19 cellular contexts compared by ENCODE assay signal in the genomic region with DNA sequence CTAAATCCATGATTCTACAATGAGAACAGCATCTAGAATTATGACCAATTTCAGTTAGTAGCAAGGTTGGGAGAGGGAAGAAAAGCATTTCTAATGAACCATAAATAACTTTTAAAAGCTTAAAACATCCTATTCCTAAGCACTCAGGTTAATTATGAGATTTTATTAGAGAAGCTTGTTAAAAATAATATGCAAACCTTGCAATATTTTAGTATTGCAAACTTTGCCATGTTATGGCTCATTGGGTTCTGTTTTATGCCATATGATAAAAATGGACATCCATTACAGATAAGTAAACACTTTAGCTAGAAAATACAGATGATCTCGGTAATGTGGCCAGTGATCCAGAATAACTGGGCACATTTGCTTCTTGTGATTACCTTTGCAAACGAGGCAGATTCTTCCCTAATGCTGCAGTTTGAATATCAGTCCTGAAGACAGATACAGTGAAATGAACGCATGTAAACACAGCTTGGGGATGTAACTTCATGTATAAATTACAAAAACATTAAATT.
DNase-seq lines count a peak whose midpoint lies in the region; ATAC-seq, FAIRE-seq and TF ChIP-seq lines count a peak whose summit lies in the region.
"Had no signal": no experiment of that assay in that cellular context is flagged by ENCODE, and none has a peak within 500 bp of the region (broad histone marks: within the 10 kb centered on the region; RNA-seq: fewer than 3 reads in every experiment).

No MANE protein-coding gene starts in this region.

- no peak overlapping the region for H3K27ac ChIP-seq in HepG2 (ENCODE audit: extremely low read length, insufficient read depth, low read length)
- H3K27ac ChIP-seq in right lobe of liver, result no peak overlapping the region
- H3K27ac ChIP-seq in Karpas-422 (ENCODE audit: low read length), result no peak overlapping the region
- no peak overlapping the region for H3K27ac ChIP-seq in Peyer's patch
- H3K27ac ChIP-seq: 22Rv1, BLaER1, HL-60 had no signal

- no peaks in the 10 kb centered on the region for H3K9me2 ChIP-seq in Karpas-422 (replicated peaks; ENCODE audit: insufficient read depth, low read length)

- H2AFZ ChIP-seq in HepG2 (ENCODE audit: low read length), result no peak overlapping the region
- H2AFZ ChIP-seq in Karpas-422 (ENCODE audit: low read length), result no peak overlapping the region

- H3K27me3 ChIP-seq in HepG2 (ENCODE audit: control insufficient read depth in 1 of 2, insufficient read depth in 2 of 2, low read length in 2 of 2), result no peaks in the 10 kb centered on the region
- H3K27me3 ChIP-seq in right lobe of liver, result no peaks in the 10 kb centered on the region
- no peaks in the 10 kb centered on the region for H3K27me3 ChIP-seq in endocrine pancreas (ENCODE audit: control insufficient read depth, insufficient read depth, low read length)
- H3K27me3 ChIP-seq in Karpas-422 (ENCODE audit: low read length), result no peaks in the 10 kb centered on the region
- no peaks in the 10 kb centered on the region for H3K27me3 ChIP-seq in Peyer's patch
- H3K27me3 ChIP-seq: BLaER1 had no signal

- no peak overlapping the region for H3K9ac ChIP-seq in HepG2 (ENCODE audit: insufficient read depth, low read depth, low read length)
- H3K9ac ChIP-seq in endocrine pancreas (ENCODE audit: control insufficient read depth, insufficient read depth, low read length), result no peak overlapping the region
- no peak overlapping the region for H3K9ac ChIP-seq in Karpas-422 (ENCODE audit: low read length)
- H3K9ac ChIP-seq: BLaER1 had no signal

- H3K4me3 ChIP-seq in HepG2 (replicated peaks in 1 of 3; ENCODE audit: insufficient read depth in 1 of 3, low read depth in 2 of 3, low read length in 3 of 3), result no peak overlapping the region
- no peak overlapping the region for H3K4me3 ChIP-seq in right lobe of liver
- H3K4me3 ChIP-seq in endocrine pancreas (ENCODE audit: control insufficient read depth, insufficient read depth, low read length), result peak overlapping the region; percentile 38
- no peak overlapping the region for H3K4me3 ChIP-seq in Karpas-422 (ENCODE audit: low read length)
- H3K4me3 ChIP-seq in Peyer's patch, result no peak overlapping the region
- H3K4me3 ChIP-seq: BLaER1, HAP-1 had no signal

- no peak for DNase-seq in HepG2 (ENCODE audit: low spot score)
- no peak for DNase-seq in right lobe of liver
- DNase-seq in left kidney (ENCODE audit: low read depth, low spot score), result peak; percentile 0
- DNase-seq in Karpas-422, result no peak
- no peak for DNase-seq in Peyer's patch
- no peak for DNase-seq in frontal cortex (ENCODE audit: low spot score in 2 of 2)
- no peak for DNase-seq in OCI-M1 (lab: John Stamatoyannopoulos, UW)
- DNase-seq: AML-193; Caco-2; CD8-positive, alpha-beta memory T cell; DND-41; GDM1; GOT3 had no signal

- no peaks in the 10 kb centered on the region for H3K4me1 ChIP-seq in HepG2 (ENCODE audit: insufficient read depth, low read length)
- no peaks in the 10 kb centered on the region for H3K4me1 ChIP-seq in right lobe of liver
- peaks cover 32% of the 10 kb centered on the region for H3K4me1 ChIP-seq in endocrine pancreas (ENCODE audit: control insufficient read depth, insufficient read depth, low read length)
- no peaks in the 10 kb centered on the region for H3K4me1 ChIP-seq in Karpas-422 (ENCODE audit: low read length)
- H3K4me1 ChIP-seq in Peyer's patch, result no peaks in the 10 kb centered on the region
- H3K4me1 ChIP-seq: BLaER1 had no signal

- 0% methylated on average over 3 of the region's 3 CpGs for WGBS in HepG2 (ENCODE audit: low lambda C conversion rate)
- 62% methylated on average over 3 of the region's 3 CpGs for WGBS in right lobe of liver (ENCODE audit: insufficient coverage, low coverage, low lambda C conversion rate, missing lambda C conversion rate)

- no peaks in the 10 kb centered on the region for H4K20me1 ChIP-seq in HepG2 (ENCODE audit: insufficient read depth, low read length)
- H4K20me1 ChIP-seq in Karpas-422 (ENCODE audit: insufficient read depth, low read depth, low read length), result no peaks in the 10 kb centered on the region
- H4K20me1 ChIP-seq: BLaER1 had no signal

- TF ChIP-seq CTCF in HepG2 (CRISPR knock-in tag; IDR thresholded peaks at IDR 0.05), result no peak
- TF ChIP-seq CTCF in right lobe of liver (IDR thresholded peaks at IDR 0.05), result no peak
- TF ChIP-seq CTCF in Peyer's patch (IDR thresholded peaks at IDR 0.05), result no peak

- BruUV-seq in HepG2 (replicated peaks; lab: Mats Ljungman, UMichigan), result no TSS peak

- no peak for ATAC-seq in HepG2
- ATAC-seq in right lobe of liver, result no peak

- H3K79me2 ChIP-seq in HepG2 (ENCODE audit: insufficient read depth, low read length) (no peaks in the 10 kb centered on the region), Karpas-422 (ENCODE audit: low read length) (no peaks in the 10 kb centered on the region)

- in situ Hi-C loops in HepG2 (cut with HindIII; ENCODE audit: extremely low pct_ligation_motif_present, low pct_unique_long_range_greater_than_20kb), result no loop called here

- H3K4me2 ChIP-seq in HepG2 (ENCODE audit: low read depth, low read length) (no peak overlapping the region), Karpas-422 (ENCODE audit: low read depth, low read length, poor library complexity, severe bottlenecking) (no peak overlapping the region)
- H3K4me2 ChIP-seq: BLaER1 had no signal

- H3K36me3 ChIP-seq in HepG2 (replicated peaks in 1 of 2; ENCODE audit: control insufficient read depth in 1 of 2, insufficient read depth in 2 of 2, low read length in 2 of 2), result no peaks in the 10 kb centered on the region
- H3K36me3 ChIP-seq in right lobe of liver, result no peaks in the 10 kb centered on the region
- no peaks in the 10 kb centered on the region for H3K36me3 ChIP-seq in endocrine pancreas (ENCODE audit: control insufficient read depth, insufficient read depth, low read length)
- no peaks in the 10 kb centered on the region for H3K36me3 ChIP-seq in Karpas-422 (ENCODE audit: insufficient read depth, low read length)
- no peaks in the 10 kb centered on the region for H3K36me3 ChIP-seq in Peyer's patch
- H3K36me3 ChIP-seq: BLaER1, HAP-1 had no signal

- CTCF ChIA-PET in HepG2 (lab: Yijun Ruan, JAX; ENCODE audit: low intra/inter-chr PET ratio, low total read pairs), result no interaction called here

- TF ChIP-seq POLR2A in HepG2 (IDR thresholded peaks at IDR 0.05; ENCODE audit: insufficient read depth in 1 of 2, low read depth in 2 of 2, low read length in 2 of 2) (no peak), right lobe of liver (IDR thresholded peaks at IDR 0.05) (no peak), Peyer's patch (IDR thresholded peaks at IDR 0.05) (no peak)

- no peak for TF ChIP-seq RAD21 in HepG2 (CRISPR knock-in tag; IDR thresholded peaks at IDR 0.05)

- FAIRE-seq in HepG2 (lab: Jason Lieb, UNC), result no peak
- no peak for FAIRE-seq in frontal cortex (lab: Jason Lieb, UNC)
- FAIRE-seq: GM12892 had no signal

- no peaks in the 10 kb centered on the region for H3K9me3 ChIP-seq in HepG2 (ENCODE audit: low read length)
- no peaks in the 10 kb centered on the region for H3K9me3 ChIP-seq in right lobe of liver
- H3K9me3 ChIP-seq in endocrine pancreas (ENCODE audit: control insufficient read depth, low read length), result no peaks in the 10 kb centered on the region
- no peaks in the 10 kb centered on the region for H3K9me3 ChIP-seq in Karpas-422 (ENCODE audit: low read length)
- H3K9me3 ChIP-seq in Peyer's patch, result no peaks in the 10 kb centered on the region
- H3K9me3 ChIP-seq: BLaER1, Caco-2, HAP-1 had no signal

- intact Hi-C loops in HepG2 (cut with micrococcal nuclease; ENCODE audit: unreplicated experiment) (no loop called here), right lobe of liver (cut with DNase I) (no loop called here)

- TF ChIP-seq EP300 in HepG2 (IDR thresholded peaks at IDR 0.05; ENCODE audit: low read depth in 2 of 2, low read length in 2 of 2) (no peak), HepG2 (CRISPR knock-in tag; IDR thresholded peaks at IDR 0.05; ENCODE audit: borderline replicate concordance) (no peak)

- POLR2A ChIA-PET in HepG2 (lab: Yijun Ruan, JAX), result no interaction called here

TF ChIP-seq in HepG2, 621 proteins besides CTCF, POLR2A, EP300 and RAD21:
- TF ChIP-seq MAFK (conservative IDR thresholded peaks at IDR 0.05 in 1 of 2, IDR thresholded peaks at IDR 0.05 in 1 of 2; ENCODE audit: low read length in 2 of 2) (peak; percentile 52 to 80; a peak in 3 of 4 replicates), MAFF (IDR thresholded peaks at IDR 0.05; ENCODE audit: low read depth, low read length) (peak; percentile 75), ZNF773 (CRISPR knock-in tag; IDR thresholded peaks at IDR 0.05; ENCODE audit: borderline replicate concordance) (no peak), MTF1 (CRISPR knock-in tag; IDR thresholded peaks at IDR 0.05) (no peak)
